Comparison of ENCODE assay signal across 8 cellular contexts in the genomic region with DNA sequence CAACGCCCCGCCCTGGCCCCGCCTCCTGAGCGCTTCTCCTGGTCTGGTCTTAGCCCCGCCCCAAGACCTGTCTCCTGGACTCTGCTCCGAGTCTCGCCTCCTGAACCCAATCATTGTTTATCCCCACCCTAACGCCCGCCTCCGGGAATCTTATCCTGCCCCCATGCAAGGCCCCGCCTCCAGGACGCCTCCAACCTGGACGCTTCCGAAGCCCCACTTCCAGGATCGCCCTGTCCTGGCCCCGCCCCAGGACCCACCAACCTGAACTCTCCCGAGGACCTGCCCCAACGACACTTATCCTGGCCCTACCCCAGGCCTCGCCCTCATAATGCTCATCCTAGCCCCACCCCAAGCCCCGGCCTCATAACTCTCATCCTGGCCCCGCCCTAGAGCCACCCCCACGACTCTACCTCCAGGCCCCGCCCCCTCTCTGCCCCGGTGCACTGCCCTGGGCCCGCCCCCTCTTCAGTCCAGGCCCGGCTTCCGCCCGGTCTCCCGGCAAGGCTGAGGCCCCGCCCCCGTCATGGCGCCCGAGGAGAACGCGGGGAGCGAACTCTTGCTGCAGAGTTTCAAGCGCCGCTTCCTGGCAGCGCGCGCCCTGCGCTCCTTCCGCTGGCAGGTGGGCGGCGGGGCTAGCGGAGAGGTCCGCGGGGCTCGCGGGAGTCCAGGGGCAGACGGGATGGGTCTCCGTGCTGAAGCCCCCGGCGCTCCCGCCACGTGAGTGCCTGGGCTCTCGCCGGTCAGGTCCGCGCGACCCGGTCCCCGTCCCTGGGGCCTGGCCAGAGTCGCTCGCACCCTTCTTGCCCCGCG. TPM values are rescaled to one million over a fixed set of nuclear protein-coding genes. Genes with fewer than 3 reads are reported as not detected.
DNase-seq lines count a peak whose midpoint lies in the region; ATAC-seq and TF ChIP-seq lines count a peak whose summit lies in the region.

No MANE protein-coding gene starts in this region.

- intact Hi-C loops in spleen (cut with DNase I; ENCODE audit: low total_unique reads): no loop called here

- no peak for TF ChIP-seq POLR2A in spleen (IDR thresholded peaks at IDR 0.05)

- peak overlapping the region in 7 of 8 donors; percentile 51 to 94 (median 91) for H3K27ac ChIP-seq in spleen

- no peak for TF ChIP-seq CTCF in WI38 (IDR thresholded peaks at IDR 0.05; ENCODE audit: low read depth, low read length)
- TF ChIP-seq CTCF in cardiac fibroblast (IDR thresholded peaks at IDR 0.05; ENCODE audit: low read depth, low read length): no peak
- no peak for TF ChIP-seq CTCF in spleen (IDR thresholded peaks at IDR 0.05 in 8 of 11, conservative IDR thresholded peaks at IDR 0.05 in 3 of 11)

- H3K4me1 ChIP-seq in spleen: peaks cover 0 to 14% (median 5%) of the 10 kb centered on the region in 6 donors

- no peaks in the 10 kb centered on the region for H3K9me3 ChIP-seq in spleen

- peak; percentile 95 for DNase-seq in ACHN
- DNase-seq in NCI-H2196 (lab: John Stamatoyannopoulos, UW; ENCODE audit: unreplicated experiment): peak; percentile 99
- peak; percentile 99 to 100 for DNase-seq in cardiac fibroblast (ENCODE audit: low read depth in 2 of 2)
- peak; percentile 91 for DNase-seq in inferior parietal cortex (ENCODE audit: extremely low spot score)
- peak; percentile 100 for DNase-seq in spleen

- H3K27me3 ChIP-seq in spleen (replicated peaks in 1 of 7): no peaks in the 10 kb centered on the region

- peaks cover 0 to 8% (median 0%) of the 10 kb centered on the region in 6 donors for H3K36me3 ChIP-seq in spleen

- 0 to 1% (median 0%) methylated on average over 34 to 67 of the region's 67 CpGs for WGBS in spleen, 5 donors

- H3K4me3 ChIP-seq in WI38 (ENCODE audit: low read depth, low read length): peak overlapping the region; percentile 73
- H3K4me3 ChIP-seq in cardiac fibroblast (replicated peaks in 1 of 2; ENCODE audit: low read depth in 2 of 2, low read length in 2 of 2): peak overlapping the region; percentile 57 to 72
- peak overlapping the region; percentile 44 to 88 (median 65) for H3K4me3 ChIP-seq in spleen

- in situ Hi-C loops in ACHN (cut with HindIII; ENCODE audit: low pct_ligation_motif_present, low pct_unique_long_range_greater_than_20kb, low sequenced_read_pairs): no loop called here

- ATAC-seq in GM18870 (IDR thresholded peaks at IDR 0.05; ENCODE audit: unreplicated experiment): peak; percentile 97
- ATAC-seq in HG03108 (IDR thresholded peaks at IDR 0.05; ENCODE audit: unreplicated experiment): peak; percentile 94

RNA-seq across cellular contexts. Expression of gene DEFB108B, which starts 45.8 kb away (rescaled TPM):
- not detected for total RNA-seq in spleen
- not detected for polyA plus RNA-seq in spleen

Comparison
In these comparisons a context has a peak if more than half of its experiments do, and no peak if none do; other contexts are left out.
1. Peak in every context shown above with its lines: DNase-seq, ATAC-seq, H3K4me3 ChIP-seq and H3K27ac ChIP-seq.